In genomic region chr1:154422049-154422448, GRCh38 we compare ENCODE assay signal across 8 cellular contexts. TPM values are rescaled to one million over a fixed set of nuclear protein-coding genes. Genes with fewer than 3 reads are reported as not detected.
A peak's percentile ranks its signal among the peaks of the same experiment; 100 is the strongest.
DNase-seq lines count a peak whose midpoint lies in the region; ATAC-seq and TF ChIP-seq lines count a peak whose summit lies in the region.
"Not testable (repeated sequence)": the region's sequence is repeated elsewhere in the genome, so short reads cannot be mapped to it uniquely, and the experiment has no call there.

No MANE protein-coding gene starts in this region.

- not testable (repeated sequence) for DNase-seq in CD4-positive, alpha-beta T cell; RWPE2 (ENCODE audit: low spot score); right atrium auricular region (ENCODE audit: low spot score); vagina (ENCODE audit: extremely low spot score in 2 of 2)

- H3K27me3 Mint-ChIP-seq in CD4-positive, alpha-beta T cell; activated naive CD4-positive, alpha-beta T cell treated with anti-CD3 and anti-CD28 coated beads, Interleukin-2, amount 50 U/mL, for 24 hours; dendritic cell treated with granulocyte-macrophage colony-stimulating factor and Interleukin-4, amounts not matched to agents 40 ng/mL and 50 ng/mL, for 4 days; nephron (ENCODE audit: low read depth); stimulated activated memory B cell treated with anti-CD40 and anti-IgM and Interleukin-4, amounts not matched to agents 10 μg/mL and 1 μg/mL and 100 μg/mL, for 72 hours: not testable (repeated sequence)

- TF ChIP-seq CTCF in CD4-positive, alpha-beta T cell (IDR thresholded peaks at IDR 0.05); RWPE2 (IDR thresholded peaks at IDR 0.05; ENCODE audit: poor library complexity, severe bottlenecking); right atrium auricular region (IDR thresholded peaks at IDR 0.05); nephron (IDR thresholded peaks at IDR 0.05; ENCODE audit: unreplicated experiment in 3 of 3); vagina (IDR thresholded peaks at IDR 0.05): not testable (repeated sequence)

- H3K9me3 Mint-ChIP-seq in CD4-positive, alpha-beta T cell; activated naive CD4-positive, alpha-beta T cell treated with anti-CD3 and anti-CD28 coated beads, Interleukin-2, amount 50 U/mL, for 24 hours; dendritic cell treated with granulocyte-macrophage colony-stimulating factor and Interleukin-4, amounts not matched to agents 40 ng/mL and 50 ng/mL, for 4 days; nephron; stimulated activated memory B cell treated with anti-CD40 and anti-IgM and Interleukin-4, amounts not matched to agents 10 μg/mL and 1 μg/mL and 100 μg/mL, for 72 hours: not testable (repeated sequence)

- CTCF ChIA-PET in CD4-positive, alpha-beta T cell (lab: Charles Lee) = not testable (repeated sequence)

- intact Hi-C loops in CD4-positive, alpha-beta T cell (cut with DNase I, micrococcal nuclease) = loop anchor here in 1 of 2 experiments (5.0 kb wide), 1 partner anchor 40 kb away; no protein-coding TSS in a partner anchor
- intact Hi-C loops in dendritic cell treated with granulocyte-macrophage colony-stimulating factor and Interleukin-4, amounts not matched to agents 40 ng/mL and 50 ng/mL, for 4 days (cut with micrococcal nuclease) = loop anchor here (2.0 kb wide), 1 partner anchor 13 kb away; no protein-coding TSS in a partner anchor
- intact Hi-C loops in vagina (cut with DNase I) = not testable (repeated sequence)

- peak overlapping the region; percentile 20 for H3K4me3 Mint-ChIP-seq in CD4-positive, alpha-beta T cell
- peak overlapping the region; percentile 23 for H3K4me3 Mint-ChIP-seq in activated naive CD4-positive, alpha-beta T cell treated with anti-CD3 and anti-CD28 coated beads, Interleukin-2, amount 50 U/mL, for 24 hours
- not testable (repeated sequence) for H3K4me3 Mint-ChIP-seq in dendritic cell treated with granulocyte-macrophage colony-stimulating factor and Interleukin-4, amounts not matched to agents 40 ng/mL and 50 ng/mL, for 4 days; nephron; stimulated activated memory B cell treated with anti-CD40 and anti-IgM and Interleukin-4, amounts not matched to agents 10 μg/mL and 1 μg/mL and 100 μg/mL, for 72 hours

- not testable (repeated sequence) for H3K4me3 ChIP-seq in RWPE2 (ENCODE audit: severe bottlenecking); right atrium auricular region; vagina

- not testable (repeated sequence) for H3K9me3 ChIP-seq in CD4-positive, alpha-beta T cell (ENCODE audit: control insufficient read depth, low read length); RWPE2 (ENCODE audit: severe bottlenecking); right atrium auricular region; vagina

- POLR2A ChIA-PET in CD4-positive, alpha-beta T cell (lab: Charles Lee) = interaction anchor here (7.8 kb wide), 1 partner anchor 15 kb away, joined by 178 read pairs; the partner anchor contains the start of gene IL6R

- not testable (repeated sequence) for H3K27me3 ChIP-seq in CD4-positive, alpha-beta T cell (ENCODE audit: control insufficient read depth, insufficient read depth, low read length); RWPE2 (ENCODE audit: insufficient read depth, poor library complexity, severe bottlenecking); right atrium auricular region; vagina

- H3K4me1 Mint-ChIP-seq in CD4-positive, alpha-beta T cell (ENCODE audit: low read depth) = peaks cover 91% of the 10 kb centered on the region
- H3K4me1 Mint-ChIP-seq in activated naive CD4-positive, alpha-beta T cell treated with anti-CD3 and anti-CD28 coated beads, Interleukin-2, amount 50 U/mL, for 24 hours = peaks cover 89% of the 10 kb centered on the region
- peaks cover 96% of the 10 kb centered on the region for H3K4me1 Mint-ChIP-seq in dendritic cell treated with granulocyte-macrophage colony-stimulating factor and Interleukin-4, amounts not matched to agents 40 ng/mL and 50 ng/mL, for 4 days (ENCODE audit: low read depth)
- H3K4me1 Mint-ChIP-seq in nephron = peaks cover 59% of the 10 kb centered on the region
- peaks cover 51% of the 10 kb centered on the region for H3K4me1 Mint-ChIP-seq in stimulated activated memory B cell treated with anti-CD40 and anti-IgM and Interleukin-4, amounts not matched to agents 10 μg/mL and 1 μg/mL and 100 μg/mL, for 72 hours

- peak overlapping the region; percentile 91 for H3K27ac Mint-ChIP-seq in CD4-positive, alpha-beta T cell
- peak overlapping the region; percentile 80 for H3K27ac Mint-ChIP-seq in activated naive CD4-positive, alpha-beta T cell treated with anti-CD3 and anti-CD28 coated beads, Interleukin-2, amount 50 U/mL, for 24 hours
- H3K27ac Mint-ChIP-seq in dendritic cell treated with granulocyte-macrophage colony-stimulating factor and Interleukin-4, amounts not matched to agents 40 ng/mL and 50 ng/mL, for 4 days = peak overlapping the region; percentile 86
- peak overlapping the region in 2 of 3 experiments; percentile 2 to 86 for H3K27ac Mint-ChIP-seq in nephron
- H3K27ac Mint-ChIP-seq in stimulated activated memory B cell treated with anti-CD40 and anti-IgM and Interleukin-4, amounts not matched to agents 10 μg/mL and 1 μg/mL and 100 μg/mL, for 72 hours = peak overlapping the region; percentile 56

- peaks cover 72% of the 10 kb centered on the region for H3K4me1 ChIP-seq in RWPE2 (ENCODE audit: insufficient read depth, poor library complexity, severe bottlenecking)
- H3K4me1 ChIP-seq in right atrium auricular region = peaks cover 0 to 85% of the 10 kb centered on the region in 2 donors
- H3K4me1 ChIP-seq in vagina = peaks cover 82% of the 10 kb centered on the region

- peaks cover 59% of the 10 kb centered on the region for H3K36me3 Mint-ChIP-seq in CD4-positive, alpha-beta T cell (ENCODE audit: low read depth)
- not testable (repeated sequence) for H3K36me3 Mint-ChIP-seq in activated naive CD4-positive, alpha-beta T cell treated with anti-CD3 and anti-CD28 coated beads, Interleukin-2, amount 50 U/mL, for 24 hours; nephron (ENCODE audit: low read depth); stimulated activated memory B cell treated with anti-CD40 and anti-IgM and Interleukin-4, amounts not matched to agents 10 μg/mL and 1 μg/mL and 100 μg/mL, for 72 hours
- H3K36me3 Mint-ChIP-seq in dendritic cell treated with granulocyte-macrophage colony-stimulating factor and Interleukin-4, amounts not matched to agents 40 ng/mL and 50 ng/mL, for 4 days (ENCODE audit: low read depth) = peaks cover 77% of the 10 kb centered on the region

- not testable (repeated sequence) for H3K36me3 ChIP-seq in RWPE2 (ENCODE audit: low read depth); right atrium auricular region; vagina

- not testable (repeated sequence) for ATAC-seq in CD4-positive, alpha-beta T cell (ENCODE audit: poor library complexity); RWPE2 (ENCODE audit: low read depth); stimulated activated memory B cell treated with anti-CD40 and anti-IgM and Interleukin-4, amounts not matched to agents 10 μg/mL and 1 μg/mL and 100 μg/mL, for 72 hours

- not testable (repeated sequence) for TF ChIP-seq POLR2A in vagina (IDR thresholded peaks at IDR 0.05)

- H3K27ac ChIP-seq in CD4-positive, alpha-beta T cell (ENCODE audit: low read depth, low read length) = not testable (repeated sequence)
- H3K27ac ChIP-seq in RWPE2 (ENCODE audit: poor library complexity, severe bottlenecking) (peak overlapping the region; percentile 95), right atrium auricular region (peak overlapping the region; percentile 94 to 96), vagina (peak overlapping the region; percentile 98)

RNA-seq across cellular contexts. Expression of gene IL6R, which starts 16.9 kb away (rescaled TPM):
- 10 to 100 TPM; 31.7 to 35.0 TPM for total RNA-seq in CD4-positive, alpha-beta T cell
- total RNA-seq in right atrium auricular region = 10 to 100 TPM; 11.8 to 21.8 TPM
- 50.8 TPM for total RNA-seq in vagina
